9 cellular contexts compared by ENCODE assay signal in the genomic region with DNA sequence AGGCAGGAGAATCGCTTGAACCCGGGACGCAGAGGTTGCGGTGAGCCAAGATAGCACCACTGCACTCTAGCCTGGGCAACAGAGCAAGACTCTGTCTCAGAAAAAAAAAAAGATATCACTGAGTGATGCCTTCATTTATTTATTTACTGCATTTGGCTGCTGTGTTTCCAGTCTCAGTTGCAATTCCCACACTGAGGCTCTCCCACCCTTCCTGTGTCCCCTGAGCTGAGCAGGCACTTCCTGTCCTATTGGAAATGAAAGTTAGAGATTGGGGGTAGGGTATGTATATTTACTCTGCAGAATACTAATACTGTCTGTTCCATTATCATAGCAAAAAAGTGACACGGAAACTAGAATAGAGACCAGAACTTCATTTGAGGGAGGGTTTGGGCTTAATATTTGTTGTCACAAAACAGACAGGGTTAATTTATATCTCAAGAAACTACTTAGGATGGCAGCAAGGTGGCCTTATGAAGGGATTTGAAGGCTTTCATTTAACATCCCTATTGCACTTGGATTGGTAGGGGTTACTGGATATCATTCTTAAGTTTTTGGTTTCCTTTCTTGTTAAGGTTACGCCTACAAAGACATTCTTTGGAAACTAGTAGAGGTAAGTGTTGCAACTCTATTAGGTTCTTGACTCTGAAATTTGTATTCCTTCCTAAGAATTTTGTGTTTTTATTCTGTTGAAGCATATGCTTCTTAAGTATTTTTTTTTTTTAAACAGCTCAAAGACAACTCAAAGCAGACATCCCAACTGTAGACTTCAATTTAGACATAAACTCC. TPM values are rescaled to one million over a fixed set of nuclear protein-coding genes. Genes with fewer than 3 reads are reported as not detected.
DNase-seq lines count a peak whose midpoint lies in the region; ATAC-seq and TF ChIP-seq lines count a peak whose summit lies in the region.
"Had no signal": no experiment of that assay in that cellular context is flagged by ENCODE, and none has a peak within 500 bp of the region (broad histone marks: within the 10 kb centered on the region; RNA-seq: fewer than 3 reads in every experiment).

No MANE protein-coding gene starts in this region.

- H3K36me3 ChIP-seq in mammary epithelial cell (ENCODE audit: insufficient read depth, low read length), result peaks cover 3% of the 10 kb centered on the region
- H3K36me3 ChIP-seq in suprapubic skin, result no peaks in the 10 kb centered on the region

- no TSS peak for BruUV-seq in mammary epithelial cell (replicated peaks; lab: Mats Ljungman, UMichigan)

- no peaks in the 10 kb centered on the region for H3K9me3 Mint-ChIP-seq in HFFc6

- no peak for TF ChIP-seq POLR2A in suprapubic skin (IDR thresholded peaks at IDR 0.05)

- H3K4me1 ChIP-seq in mammary epithelial cell (ENCODE audit: insufficient read depth, low read length) (peaks cover 34% of the 10 kb centered on the region), suprapubic skin (peaks cover 37% of the 10 kb centered on the region)

- H2AFZ ChIP-seq in mammary epithelial cell (ENCODE audit: low read depth, low read length), result peak overlapping the region; percentile 47

- in situ Hi-C loops in mammary epithelial cell (cut with MboI; ENCODE audit: low sequenced_read_pairs in 2 of 2), result loop anchor here in 1 of 2 donors (5.0 to 10.0 kb wide), 2 partner anchors 47 to 115 kb away; a partner anchor contains a TSS
- in situ Hi-C loops in GM13977 (cut with MboI; ENCODE audit: low pct_unique_long_range_greater_than_20kb, low sequenced_read_pairs, unreplicated experiment), result loop anchor here (10.0 kb wide), 1 partner anchor 65 kb away; no protein-coding TSS in a partner anchor

- ATAC-seq in left lobe of liver, result peak; percentile 57
- no peak for ATAC-seq in GM19455 (IDR thresholded peaks at IDR 0.05; ENCODE audit: unreplicated experiment)

- dilution Hi-C loops in mammary epithelial cell (cut with HindIII; ENCODE audit: low sequenced_read_pairs), result no loop called here

- CTCF ChIA-PET in mammary epithelial cell (lab: Charles Lee; ENCODE audit: low non-redundant PET), result interaction anchor here (0.6 kb wide), 1 partner anchor 117 kb away, joined by 6 read pairs; no protein-coding TSS in a partner anchor

- TF ChIP-seq EP300 in suprapubic skin (IDR thresholded peaks at IDR 0.05), result no peak

- H3K27ac ChIP-seq in mammary epithelial cell (ENCODE audit: insufficient read depth, low read depth, low read length), result no peak overlapping the region
- H3K27ac ChIP-seq in suprapubic skin, result peak overlapping the region; percentile 90

- H3K9me3 ChIP-seq in mammary epithelial cell (replicated peaks; ENCODE audit: insufficient read depth, low read length), result no peaks in the 10 kb centered on the region
- no peaks in the 10 kb centered on the region for H3K9me3 ChIP-seq in suprapubic skin

- no peak for DNase-seq in HFFc6
- DNase-seq in mammary epithelial cell, result no peak
- no peak for DNase-seq in left lobe of liver (ENCODE audit: low spot score)
- no peak for DNase-seq in suprapubic skin (ENCODE audit: low spot score in 2 of 2)
- no peak for DNase-seq in GM13977 (ENCODE audit: low spot score)
- no peak for DNase-seq in activated effector memory CD4-positive, alpha-beta T cell treated with anti-CD3 and anti-CD28 coated beads, Interleukin-2, amount 50 U/mL, for 16 hours
- DNase-seq: activated naive CD4-positive, alpha-beta T cell treated with anti-CD3 and anti-CD28 coated beads, Interleukin-2, amount 50 U/mL, for 16 hours; NCI-H524 had no signal

- no peak overlapping the region for H3K9ac ChIP-seq in mammary epithelial cell (ENCODE audit: insufficient read depth, low read length)

- TF ChIP-seq CTCF in HFFc6 (IDR thresholded peaks at IDR 0.05) (no peak), mammary epithelial cell (conservative IDR thresholded peaks at IDR 0.05 in 1 of 2, IDR thresholded peaks at IDR 0.05 in 1 of 2; ENCODE audit: extremely low read depth in 1 of 2, insufficient read depth in 1 of 2, low read depth in 1 of 2, low read length in 2 of 2) (no peak), suprapubic skin (IDR thresholded peaks at IDR 0.05) (no peak), GM13977 (IDR thresholded peaks at IDR 0.05; ENCODE audit: extremely low read depth, insufficient read depth, missing control alignments) (no peak)

- H3K36me3 Mint-ChIP-seq in HFFc6 (ENCODE audit: low read depth), result peaks cover 8% of the 10 kb centered on the region; the same call in 1 of the 2 replicates

- H3K27me3 ChIP-seq in mammary epithelial cell (ENCODE audit: insufficient read depth, low read length), result no peaks in the 10 kb centered on the region
- no peaks in the 10 kb centered on the region for H3K27me3 ChIP-seq in suprapubic skin

- H3K4me3 Mint-ChIP-seq in HFFc6, result peak overlapping the region; percentile 92

- H3K79me2 ChIP-seq in mammary epithelial cell (ENCODE audit: insufficient read depth, low read length), result peaks cover 34% of the 10 kb centered on the region

- peak overlapping the region; percentile 72 for H3K27ac Mint-ChIP-seq in HFFc6

- H3K4me3 ChIP-seq in mammary epithelial cell (replicated peaks in 1 of 3; ENCODE audit: insufficient read depth in 1 of 3, low read depth in 2 of 3, low read length in 3 of 3) (peak overlapping the region in 1 of 3 experiments; percentile 10), suprapubic skin (peak overlapping the region; percentile 62)

- H3K4me1 Mint-ChIP-seq in HFFc6 (ENCODE audit: low read depth), result peaks cover 58% of the 10 kb centered on the region

- no peaks in the 10 kb centered on the region for H3K27me3 Mint-ChIP-seq in HFFc6 (ENCODE audit: insufficient read depth)

- WGBS in mammary epithelial cell (ENCODE audit: low coverage, missing lambda C conversion rate), result 69% methylated on average over 3 of the region's 6 CpGs
- 66% methylated on average over 6 of the region's 6 CpGs for WGBS in suprapubic skin

- peak overlapping the region; percentile 54 for H3K4me2 ChIP-seq in mammary epithelial cell (ENCODE audit: insufficient read depth, low read depth, low read length)

- no peaks in the 10 kb centered on the region for H4K20me1 ChIP-seq in mammary epithelial cell (ENCODE audit: insufficient read depth, low read length)

- intact Hi-C loops in mammary epithelial cell (cut with micrococcal nuclease), result no loop called here

RNA-seq across cellular contexts. Expression of a gene that starts 1.4 kb away (rescaled TPM):
- 10 to 100 TPM; 77.0 to 83.2 (median 81.7) TPM for total RNA-seq in HFFc6 (2021; fragmentation: NEBNext Ultra II Directional; extraction: Animal tissue kit (Norgen Biotek cat#: 25700))
- total RNA-seq in mammary epithelial cell, result 10 to 100 TPM; 18.7 to 70.4 TPM
- 67.7 TPM for polyA plus RNA-seq in mammary epithelial cell
- polyA minus RNA-seq in mammary epithelial cell, result 95.6 TPM
- total RNA-seq in left lobe of liver, result 6.6 TPM
- total RNA-seq in suprapubic skin, result 10 to 100 TPM; 14.5 to 88.0 (median 29.1) TPM

RNA-seq across cellular contexts. Expression of a gene that starts 32.3 kb away (rescaled TPM):
- not detected for total RNA-seq in HFFc6 (2021; fragmentation: NEBNext Ultra II Directional; extraction: Animal tissue kit (Norgen Biotek cat#: 25700))
- total RNA-seq in mammary epithelial cell (1 to 10 TPM; 4.5 to 6.5 TPM), left lobe of liver (251 TPM), suprapubic skin (10 to 100 TPM in 2 of 4 donors, 1 to 10 TPM in 2; 7.9 to 23.9 (median 10.5) TPM)
- polyA plus RNA-seq in mammary epithelial cell, result 8.3 TPM
- 72.9 TPM for polyA minus RNA-seq in mammary epithelial cell

RNA-seq across cellular contexts. Expression of a gene that starts 51.8 kb away (rescaled TPM):
- 1 to 10 TPM; 2.4 to 2.9 (median 2.5) TPM for total RNA-seq in HFFc6 (2021; fragmentation: NEBNext Ultra II Directional; extraction: Animal tissue kit (Norgen Biotek cat#: 25700))
- total RNA-seq in mammary epithelial cell (1 to 10 TPM; 3.0 to 3.5 TPM), left lobe of liver (9.4 TPM), suprapubic skin (1 to 10 TPM; 2.8 to 4.8 (median 2.9) TPM)
- polyA plus RNA-seq in mammary epithelial cell, result 2.8 TPM
- polyA minus RNA-seq in mammary epithelial cell, result 2.2 TPM

Comparison
In these comparisons a context has a peak if more than half of its experiments do, and no peak if none do; other contexts are left out.
1. RNA of a gene that starts 32.3 kb away (total RNA-seq): 251 TPM in left lobe of liver (single experiment); 7.9 to 23.9 TPM in suprapubic skin, 4.5 to 6.5 TPM in mammary epithelial cell and not detected in HFFc6; every median in the first group is over 10 times any median in the second.